17 cellular contexts compared by ENCODE assay signal in genomic region chr18:76456018-76456750, GRCh38. TPM values are rescaled to one million over a fixed set of nuclear protein-coding genes. Genes with fewer than 3 reads are reported as not detected.
A peak's percentile ranks its signal among the peaks of the same experiment; 100 is the strongest.
DNase-seq lines count a peak whose midpoint lies in the region; ATAC-seq, FAIRE-seq and TF ChIP-seq lines count a peak whose summit lies in the region.
"Had no signal": no experiment of that assay in that cellular context is flagged by ENCODE, and none has a peak within 500 bp of the region (broad histone marks: within the 10 kb centered on the region; RNA-seq: fewer than 3 reads in every experiment).

No MANE protein-coding gene starts in this region.

- DNase-seq in EH (ENCODE audit: low read depth) = peak; percentile 32
- no peak for DNase-seq in GM12878 (ENCODE audit: low read depth, low spot score)
- peak in 3 of 5 donors; percentile 7 to 29 (median 16) for DNase-seq in ovary
- no peak for DNase-seq in stimulated activated naive CD4-positive, alpha-beta T cell treated with Interleukin-2 at 50 U/mL for 16 hours (lab: John Stamatoyannopoulos, UW)
- DNase-seq in NOMO-1 treated with DMSO at 0.1 percent for 48 hours (lab: John Stamatoyannopoulos, UW; ENCODE audit: unreplicated experiment) = no peak
- DNase-seq in NCI-H1092 (lab: John Stamatoyannopoulos, UW) = no peak
- DNase-seq in NCI-H1417 (lab: John Stamatoyannopoulos, UW) = no peak
- DNase-seq: activated CD8-positive, alpha-beta T cell treated with anti-CD3 and anti-CD28 coated beads for 36 hours; activated naive CD4-positive, alpha-beta T cell; DMS53; foreskin keratinocyte; MM.1S; NCI-H2171 treated with DMSO at 0.1 percent for 48 hours; SJCRH30; thyroid gland had no signal

- FAIRE-seq in GM12878 (lab: Jason Lieb, UNC) = no peak

- H3K4me2 ChIP-seq in GM12878 (ENCODE audit: control insufficient read depth, insufficient read depth) = peak overlapping the region; percentile 77

- RAD21 ChIA-PET in GM12878 (lab: Charles Lee; ENCODE audit: unreplicated experiment) = no interaction called here

- POLR2A ChIA-PET in GM12878 (lab: Charles Lee) = interaction anchor here (1.3 kb wide), 1 partner anchor 37 kb away, joined by 3 read pairs; no protein-coding TSS in a partner anchor

- no peak for TF ChIP-seq RAD21 in GM12878 (IDR thresholded peaks at IDR 0.05; ENCODE audit: insufficient read depth, low read depth, low read length)

- peak; percentile 46 for ATAC-seq in GM21576 (IDR thresholded peaks at IDR 0.05; ENCODE audit: unreplicated experiment)
- ATAC-seq in GM12878 = peak; percentile 49
- ATAC-seq: activated CD8-positive, alpha-beta T cell treated with anti-CD3 and anti-CD28 coated beads for 36 hours; foreskin keratinocyte; HCT116 had no signal

- CTCF ChIA-PET in GM12878 (lab: Yijun Ruan, JAX) = interaction anchor here (1.1 to 1.2 kb wide), 2 partner anchors 29 to 164 kb away, joined by 3 read pairs; no protein-coding TSS in a partner anchor

- H3K9ac ChIP-seq in GM12878 (ENCODE audit: control insufficient read depth, insufficient read depth, low read length) = no peak overlapping the region

- H3K9me3 ChIP-seq in GM12878 (replicated peaks; ENCODE audit: control insufficient read depth, insufficient read depth, low read length) (no peaks in the 10 kb centered on the region), ovary (no peaks in the 10 kb centered on the region)
- H3K9me3 ChIP-seq: SJCRH30, thyroid gland had no signal

- H3K36me3 ChIP-seq in GM12878 (ENCODE audit: control insufficient read depth in 2 of 2, insufficient read depth in 2 of 2, low read length in 1 of 2) (peaks cover 0 to 13% of the 10 kb centered on the region in 2 experiments; a peak in 2 of 4 replicates), ovary (no peaks in the 10 kb centered on the region)
- H3K36me3 ChIP-seq: SJCRH30, thyroid gland had no signal

- peak overlapping the region; percentile 48 for H3K27ac ChIP-seq in GM12878 (ENCODE audit: control insufficient read depth, insufficient read depth)
- H3K27ac ChIP-seq in ovary = no peak overlapping the region
- H3K27ac ChIP-seq: foreskin keratinocyte, SJCRH30, thyroid gland had no signal

- SMC1A ChIA-PET in GM12878 (lab: Charles Lee; ENCODE audit: uncharacterized antibody, unreplicated experiment) = interaction anchor here (1.0 to 3.1 kb wide), 2 partner anchors 11 to 17 kb away, joined by 4 to 11 read pairs; no protein-coding TSS in a partner anchor

- no TSS peak for BruUV-seq in GM12878 (replicated peaks; lab: Mats Ljungman, UMichigan)

- intact Hi-C loops in GM12878 (cut with micrococcal nuclease; ENCODE audit: unreplicated experiment) (loop anchor here (2.0 kb wide), 1 partner anchor 37 kb away; no protein-coding TSS in a partner anchor), ovary (cut with DNase I) (no loop called here)

- H3K79me2 ChIP-seq in GM12878 (ENCODE audit: control insufficient read depth, insufficient read depth, low read length) = peaks cover 76% of the 10 kb centered on the region

- TF ChIP-seq POLR2A in GM12878 (IDR thresholded peaks at IDR 0.05; ENCODE audit: low read depth, low read length) (no peak), ovary (IDR thresholded peaks at IDR 0.05) (no peak)

- H3K27me3 ChIP-seq in GM12878 (replicated peaks in 1 of 2; ENCODE audit: control insufficient read depth in 2 of 2, insufficient read depth in 2 of 2, low read length in 1 of 2) (no peaks in the 10 kb centered on the region), ovary (no peaks in the 10 kb centered on the region)
- H3K27me3 ChIP-seq: foreskin keratinocyte, SJCRH30, thyroid gland had no signal

- TF ChIP-seq EP300 in GM12878 (IDR thresholded peaks at IDR 0.05; ENCODE audit: borderline replicate concordance in 1 of 2, control insufficient read depth in 1 of 2, low read depth in 2 of 2, low read length in 2 of 2) = no peak
- TF ChIP-seq EP300 in ovary (IDR thresholded peaks at IDR 0.05) = no peak

- 32% methylated on average over 16 of the region's 16 CpGs for WGBS in GM12878 (ENCODE audit: insufficient coverage, insufficient replicate concordance, low lambda C conversion rate, missing lambda C conversion rate)
- WGBS in ovary, 3 donors = 61 to 73% (median 70%) methylated on average over 16 of the region's 16 CpGs

- no peak overlapping the region; the same call in 1 of the 2 replicates for H3K4me3 ChIP-seq in GM12878
- H3K4me3 ChIP-seq in ovary = no peak overlapping the region
- H3K4me3 ChIP-seq: SJCRH30, thyroid gland had no signal

- H2AFZ ChIP-seq in GM12878 (ENCODE audit: control insufficient read depth, low read depth, low read length) = no peak overlapping the region

- no peaks in the 10 kb centered on the region for H4K20me1 ChIP-seq in GM12878 (ENCODE audit: control insufficient read depth, insufficient read depth)

- TF ChIP-seq CTCF in GM12878 (IDR thresholded peaks at IDR 0.05 in 2 of 3, conservative IDR thresholded peaks at IDR 0.05 in 1 of 3; ENCODE audit: control insufficient read depth in 2 of 3, extremely low read depth in 1 of 3, insufficient read depth in 1 of 3, low read depth in 3 of 3, low read length in 3 of 3) (no peak), ovary (IDR thresholded peaks at IDR 0.05) (no peak)

- H3K4me1 ChIP-seq in GM12878 (ENCODE audit: control insufficient read depth, insufficient read depth, low read length) (peaks cover 17% of the 10 kb centered on the region), ovary (ENCODE audit: insufficient read depth) (peaks cover 37% of the 10 kb centered on the region)

- in situ Hi-C loops in GM12878 (cut with MboI) = no loop called here

TF ChIP-seq in GM12878, 131 proteins besides CTCF, POLR2A, EP300 and RAD21:
- TF ChIP-seq SMC3 (IDR thresholded peaks at IDR 0.05; ENCODE audit: borderline replicate concordance, low read length) (no peak), ATF2 (IDR thresholded peaks at IDR 0.05; ENCODE audit: low read length) (0 out of 2 replicates have a peak, but pooled peaks have one; percentile 0)
TF ChIP-seq in GM12878: peak in this region for 1.

RNA-seq across cellular contexts. Expression of gene ZNF516, which starts 38.9 kb away (rescaled TPM):
- 64.3 and 64.4 TPM in 2 replicates for total RNA-seq in GM12878 (2013; cell fraction: nucleolus; rRNA removed)
- total RNA-seq in GM12878 (2014; rRNA removed) (9.5 and 12.1 TPM in 2 replicates), GM12878 (2014; rRNA removed; fragmentation: Illumina TruSeq; extraction: Trizol) (6.8 and 6.9 TPM in 2 replicates), GM12878 (2021) (23.8 and 32.0 TPM in 2 replicates), ovary (100 to 1,000 TPM in 3 of 7 donors, 10 to 100 TPM in 4; 44.9 to 110 (median 99.9) TPM)
- polyA plus RNA-seq in GM12878 (2011; ENCODE audit: low read depth) = 7.3 TPM
- polyA plus RNA-seq in GM12878 (2011; rRNA removed) (8.7 and 9.0 TPM in 2 replicates), GM12878 (2014; fragmentation: Illumina TruSeq; extraction: Trizol) (3.9 and 4.7 TPM in 2 replicates), GM12878 (2014; fragmentation: Nextera tagmentation; extraction: Ambion mirVana) (1 to 10 TPM; 2.0 to 4.2 TPM), GM12878 (2014; rRNA removed) (9.8 and 10.4 TPM in 2 replicates), GM12878 (2016; fragmentation: Nextera tagmentation; extraction: Ambion mirVana) (1 to 10 TPM; 8.2 to 8.3 TPM), ovary (10 to 100 TPM; 13.5 to 25.4 TPM)
- polyA plus RNA-seq in GM12878 (2011; cell fraction: cytosol; rRNA removed) = 5.5 and 6.0 TPM in 2 replicates
- 21.3 and 23.9 TPM in 2 replicates for polyA plus RNA-seq in GM12878 (2011; cell fraction: nucleus; rRNA removed)
- 11.5 and 14.1 TPM in 2 replicates for polyA plus RNA-seq in GM12878 (2012)
- 6.5 and 11.3 TPM in 2 replicates for polyA minus RNA-seq in GM12878 (2011; rRNA and poly(A)+ RNA removed)
- 6.0 and 11.0 TPM in 2 replicates for polyA minus RNA-seq in GM12878 (2011; cell fraction: cytosol; rRNA and poly(A)+ RNA removed)
- polyA minus RNA-seq in GM12878 (2011; cell fraction: nucleus; rRNA and poly(A)+ RNA removed) = 22.1 and 30.9 TPM in 2 replicates

Comparison
In these comparisons a context has a peak if more than half of its experiments do, and no peak if none do; other contexts are left out.
1. DNase-seq: peak in EH (single experiment) and ovary (3 of 5); none in GM12878 (single experiment), stimulated activated naive CD4-positive, alpha-beta T cell treated with Interleukin-2 at 50 U/mL for 16 hours (single experiment), NOMO-1 treated with DMSO at 0.1 percent for 48 hours (single experiment), NCI-H1092 (single experiment) and NCI-H1417 (0 of 3).